In genomic region chr3:188026191-188026968, GRCh38 we compare ENCODE assay signal across 1 cellular context.
A peak's percentile ranks its signal among the peaks of the same experiment; 100 is the strongest.
TF ChIP-seq lines count a peak whose summit lies in the region.

No MANE protein-coding gene starts in this region.

TF ChIP-seq in Ishikawa, 13 proteins besides CTCF, POLR2A, EP300 and RAD21 (continued from another document):
- TF ChIP-seq REST (IDR thresholded peaks at IDR 0.05; ENCODE audit: low read depth), result no peak
- TF ChIP-seq CEBPB (IDR thresholded peaks at IDR 0.05), result peak; percentile 76
- no peak; the same call in 1 of the 2 replicates for TF ChIP-seq FOXM1 (IDR thresholded peaks at IDR 0.05; ENCODE audit: borderline replicate concordance, low read depth)
- peak; percentile 88 for TF ChIP-seq TCF12 (IDR thresholded peaks at IDR 0.05; ENCODE audit: low read depth)
- TF ChIP-seq TEAD4 (IDR thresholded peaks at IDR 0.05), result peak; percentile 97
